30 cellular contexts compared by ENCODE assay signal in the genomic region with DNA sequence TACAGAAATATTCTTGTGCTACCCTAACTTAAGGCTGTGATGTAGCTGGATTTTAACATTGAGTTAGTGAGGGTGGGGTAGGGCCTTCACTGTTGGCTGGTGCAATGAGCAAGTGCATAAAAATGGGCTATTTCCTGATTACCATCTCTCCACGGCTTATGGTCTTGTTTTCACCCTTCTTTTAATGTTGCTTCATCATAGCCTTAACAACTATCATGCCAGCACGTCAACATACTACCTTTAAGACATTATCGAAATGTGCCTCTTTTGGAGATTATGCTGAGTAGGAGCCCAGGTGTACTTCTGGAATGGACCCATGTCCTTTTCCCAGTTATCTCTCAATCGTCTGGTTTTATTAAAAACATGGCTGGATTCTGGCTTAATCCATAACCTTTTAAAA.
"Had no signal": no experiment of that assay in that cellular context is flagged by ENCODE, and none has a peak within 500 bp of the region (broad histone marks: within the 10 kb centered on the region; RNA-seq: fewer than 3 reads in every experiment).

No MANE protein-coding gene starts in this region.

- H2AFZ ChIP-seq: neural progenitor cell had no signal

- H3K9me3 ChIP-seq: testis, transverse colon, uterus had no signal

- DNase-seq: activated CD4-positive, alpha-beta memory T cell treated with anti-CD3 and anti-CD28 coated beads for 36 hours; activated CD4-positive, alpha-beta T cell treated with anti-CD3 and anti-CD28 coated beads, Interleukin-2, amount 10 ng/mL, durations not matched to agents 24 days and 14 days; activated CD8-positive, alpha-beta memory T cell treated with anti-CD3 and anti-CD28 coated beads, Interleukin-2, amount 50 U/mL, for 4 hours; activated gamma-delta T cell; activated naive CD4-positive, alpha-beta T cell treated with anti-CD3 and anti-CD28 coated beads, Interleukin-2, amount 10 ng/mL, durations not matched to agents 7 days and 5 days; activated naive CD8-positive, alpha-beta T cell treated with anti-CD3 and anti-CD28 coated beads, Interleukin-2, amount 10 ng/mL, durations not matched to agents 7 days and 5 days; activated T-cell treated with anti-CD3 and anti-CD28 coated beads, Interleukin-2, amount 50 U/mL, for 24 hours; brain microvascular endothelial cell; cortex of kidney; effector memory CD8-positive, alpha-beta T cell; foreskin fibroblast; heart right ventricle; left cardiac atrium; natural killer cell; occipital lobe; posterior cingulate gyrus; right cardiac atrium; spleen; stimulated activated naive CD8-positive, alpha-beta T cell treated with anti-CD3 and anti-CD28 coated beads, Interleukin-15, Interleukin-2, amounts not matched to agents 100 U/mL and 50 U/mL, for 24 hours; T-helper 17 cell; T1000; testis; transverse colon; uterus; WERI-Rb-1 had no signal

- H3K4me3 ChIP-seq: ascending aorta, heart right ventricle, neural progenitor cell, spleen, testis, transverse colon, uterus had no signal

- H3K36me3 ChIP-seq: ascending aorta, brain microvascular endothelial cell, heart right ventricle, neural progenitor cell, spleen, transverse colon, uterus, WERI-Rb-1 had no signal

- H3K9ac ChIP-seq: neural progenitor cell had no signal

- H3K27ac ChIP-seq: brain microvascular endothelial cell, neural progenitor cell, spleen, testis, transverse colon, uterus had no signal

- H3K4me1 ChIP-seq: ascending aorta, spleen, testis, uterus had no signal

- H3K4me2 ChIP-seq: neural progenitor cell had no signal

- ATAC-seq: activated CD4-positive, CD25-positive, alpha-beta regulatory T cell treated with anti-CD3 and anti-CD28 coated beads, Interleukin-2, amount 50 U/mL, for 24 hours; effector memory CD8-positive, alpha-beta T cell; esophagus mucosa; left cardiac atrium; natural killer cell; right cardiac atrium; stimulated activated naive CD8-positive, alpha-beta T cell treated with anti-CD3 and anti-CD28 coated beads, Interleukin-15, Interleukin-2, amounts not matched to agents 100 U/mL and 50 U/mL, for 24 hours; T-helper 17 cell had no signal

- H3K27me3 ChIP-seq: ascending aorta, brain microvascular endothelial cell, heart right ventricle, neural progenitor cell, spleen, testis, transverse colon, uterus had no signal

- FAIRE-seq: islet of Langerhans had no signal
